Comparison of ENCODE assay signal across 1 cellular context in the genomic region with DNA sequence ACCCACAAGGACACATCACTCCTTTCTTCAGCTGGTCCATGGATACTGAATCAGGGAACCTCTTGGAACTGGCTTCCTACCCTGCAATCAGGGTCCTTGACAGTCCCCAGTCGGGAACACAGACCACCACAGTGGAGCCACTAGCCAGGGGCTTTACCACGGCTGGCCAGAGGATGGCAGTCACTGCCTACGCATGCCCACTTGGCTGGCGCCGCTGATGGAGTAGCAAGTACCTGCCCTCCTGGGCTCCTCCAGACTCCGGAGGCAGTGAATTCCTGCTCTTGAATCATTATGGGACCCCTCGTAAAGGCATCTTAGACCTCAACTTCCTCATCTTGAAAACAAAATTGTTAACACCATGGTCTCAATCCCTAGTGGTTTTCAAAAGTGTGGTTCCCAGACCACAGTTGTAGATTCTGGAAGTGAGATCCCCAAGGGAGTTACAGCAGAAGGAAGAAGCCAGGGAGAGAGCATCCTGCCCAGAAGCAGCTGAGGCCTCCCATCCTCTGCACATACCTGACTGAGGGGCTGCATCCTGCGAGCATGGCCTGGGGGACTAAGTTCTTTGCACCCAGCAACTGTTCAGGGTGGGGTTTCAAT.
TF ChIP-seq lines count a peak whose summit lies in the region.

No MANE protein-coding gene starts in this region.

TF ChIP-seq in SK-N-SH treated with all-trans-retinoic acid at 6 μM for 48 hours, 23 proteins besides CTCF, POLR2A, EP300 and RAD21 (continued from another document):
- TF ChIP-seq, protein P1, sequence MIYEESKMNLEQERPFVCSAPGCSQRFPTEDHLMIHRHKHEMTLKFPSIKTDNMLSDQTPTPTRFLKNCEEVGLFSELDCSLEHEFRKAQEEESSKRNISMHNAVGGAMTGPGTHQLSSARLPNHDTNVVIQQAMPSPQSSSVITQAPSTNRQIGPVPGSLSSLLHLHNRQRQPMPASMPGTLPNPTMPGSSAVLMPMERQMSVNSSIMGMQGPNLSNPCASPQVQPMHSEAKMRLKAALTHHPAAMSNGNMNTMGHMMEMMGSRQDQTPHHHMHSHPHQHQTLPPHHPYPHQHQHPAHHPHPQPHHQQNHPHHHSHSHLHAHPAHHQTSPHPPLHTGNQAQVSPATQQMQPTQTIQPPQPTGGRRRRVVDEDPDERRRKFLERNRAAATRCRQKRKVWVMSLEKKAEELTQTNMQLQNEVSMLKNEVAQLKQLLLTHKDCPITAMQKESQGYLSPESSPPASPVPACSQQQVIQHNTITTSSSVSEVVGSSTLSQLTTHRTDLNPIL (CRISPR knock-in tag; IDR thresholded peaks at IDR 0.05; ENCODE audit: low read depth), result no peak
- TF ChIP-seq ESRRG (CRISPR knock-in tag; IDR thresholded peaks at IDR 0.05), result no peak
- no peak for TF ChIP-seq PPARA (CRISPR knock-in tag; IDR thresholded peaks at IDR 0.05; ENCODE audit: borderline replicate concordance)
- TF ChIP-seq ZNF8 (CRISPR knock-in tag; IDR thresholded peaks at IDR 0.05), result no peak
